ENCODE assay signal across 20 cellular contexts in genomic region chr4:108635070-108635655, GRCh38. TPM values are rescaled to one million over a fixed set of nuclear protein-coding genes. Genes with fewer than 3 reads are reported as not detected.
DNase-seq lines count a peak whose midpoint lies in the region; ATAC-seq, FAIRE-seq and TF ChIP-seq lines count a peak whose summit lies in the region.
"Had no signal": no experiment of that assay in that cellular context is flagged by ENCODE, and none has a peak within 500 bp of the region (broad histone marks: within the 10 kb centered on the region; RNA-seq: fewer than 3 reads in every experiment).

No MANE protein-coding gene starts in this region.

- BruUV-seq in HepG2 (replicated peaks; lab: Mats Ljungman, UMichigan), result no TSS peak

- H3K36me3 ChIP-seq in HepG2 (replicated peaks in 1 of 2; ENCODE audit: control insufficient read depth in 1 of 2, insufficient read depth in 2 of 2, low read length in 2 of 2) (peaks cover 0 to 15% of the 10 kb centered on the region in 2 experiments; a peak in 4 of 5 replicates), right lobe of liver (peaks cover 0 to 51% (median 13%) of the 10 kb centered on the region in 4 donors), endodermal cell (ENCODE audit: control insufficient read depth, insufficient read depth, low read length) (peaks cover 33% of the 10 kb centered on the region), suprapubic skin (peaks cover 41% of the 10 kb centered on the region)

- WGBS in HepG2 (ENCODE audit: low lambda C conversion rate), result 97% methylated on average over 7 of the region's 8 CpGs
- 96% methylated on average over 7 of the region's 8 CpGs for WGBS in right lobe of liver (ENCODE audit: insufficient coverage, low coverage, low lambda C conversion rate, missing lambda C conversion rate)
- 81 to 83% methylated on average over 8 of the region's 8 CpGs for WGBS in endodermal cell (ENCODE audit: insufficient coverage in 1 of 2, insufficient read length in 1 of 2), 2 experiments
- 79% methylated on average over 8 of the region's 8 CpGs for WGBS in suprapubic skin

- intact Hi-C loops in HepG2 (cut with micrococcal nuclease; ENCODE audit: unreplicated experiment), result no loop called here
- intact Hi-C loops in right lobe of liver (cut with DNase I), result no loop called here

- ATAC-seq in HepG2 (peak; percentile 16; the same call in 2 of the 3 replicates), right lobe of liver (no peak), HG02642 (IDR thresholded peaks at IDR 0.05; ENCODE audit: poor library complexity, unreplicated experiment) (no peak)
- ATAC-seq: PC-3 had no signal

- H3K27me3 ChIP-seq in HepG2 (ENCODE audit: control insufficient read depth in 1 of 2, insufficient read depth in 2 of 2, low read length in 2 of 2) (no peaks in the 10 kb centered on the region), right lobe of liver (no peaks in the 10 kb centered on the region), endodermal cell (ENCODE audit: control insufficient read depth, insufficient read depth, low read length, poor library complexity, severe bottlenecking) (no peaks in the 10 kb centered on the region), suprapubic skin (no peaks in the 10 kb centered on the region)

- peak overlapping the region; percentile 67 for H3K27ac Mint-ChIP-seq in endodermal cell
- H3K27ac Mint-ChIP-seq: B cell, IgD-negative memory B cell had no signal

- no peak for FAIRE-seq in HepG2 (lab: Jason Lieb, UNC)
- FAIRE-seq: D721Med had no signal

- H3K4me1 Mint-ChIP-seq in endodermal cell, result no peaks in the 10 kb centered on the region
- H3K4me1 Mint-ChIP-seq: B cell had no signal

- no peak overlapping the region for H3K9ac ChIP-seq in HepG2 (ENCODE audit: insufficient read depth, low read depth, low read length)
- H3K9ac ChIP-seq in endodermal cell (ENCODE audit: extremely low read depth, low read length, poor library complexity, severe bottlenecking), result no peak overlapping the region
- H3K9ac ChIP-seq: SK-N-SH had no signal

- H3K79me2 ChIP-seq in HepG2 (ENCODE audit: insufficient read depth, low read length), result no peaks in the 10 kb centered on the region

- TF ChIP-seq CTCF in HepG2 (CRISPR knock-in tag; IDR thresholded peaks at IDR 0.05) (no peak), right lobe of liver (IDR thresholded peaks at IDR 0.05) (no peak), endodermal cell (conservative IDR thresholded peaks at IDR 0.05) (no peak), suprapubic skin (IDR thresholded peaks at IDR 0.05) (no peak)

- TF ChIP-seq POLR2A in HepG2 (IDR thresholded peaks at IDR 0.05; ENCODE audit: insufficient read depth in 1 of 2, low read depth in 2 of 2, low read length in 2 of 2), result no peak
- no peak for TF ChIP-seq POLR2A in right lobe of liver (IDR thresholded peaks at IDR 0.05)
- TF ChIP-seq POLR2A in suprapubic skin (IDR thresholded peaks at IDR 0.05), result no peak

- no peak overlapping the region for H3K4me3 Mint-ChIP-seq in endodermal cell
- H3K4me3 Mint-ChIP-seq: B cell; CD4-positive, alpha-beta memory T cell; IgD-negative memory B cell had no signal

- POLR2A ChIA-PET in HepG2 (lab: Yijun Ruan, JAX), result interaction anchor here (0.7 to 2.0 kb wide), 3 partner anchors 9 to 15 kb away, joined by 3 to 6 read pairs (median 4); partner anchors contain the start of gene OSTC

- no peaks in the 10 kb centered on the region for H3K27me3 Mint-ChIP-seq in endodermal cell (ENCODE audit: insufficient read depth)
- H3K27me3 Mint-ChIP-seq: B cell; CD4-positive, alpha-beta memory T cell; IgD-negative memory B cell had no signal

- H3K4me3 ChIP-seq in HepG2 (replicated peaks in 1 of 3; ENCODE audit: insufficient read depth in 1 of 3, low read depth in 2 of 3, low read length in 3 of 3) (no peak overlapping the region), right lobe of liver (no peak overlapping the region), endodermal cell (ENCODE audit: low read length) (no peak overlapping the region), suprapubic skin (no peak overlapping the region)
- H3K4me3 ChIP-seq: HAP-1 had no signal

- TF ChIP-seq EP300 in HepG2 (IDR thresholded peaks at IDR 0.05; ENCODE audit: low read depth in 2 of 2, low read length in 2 of 2) (no peak), HepG2 (CRISPR knock-in tag; IDR thresholded peaks at IDR 0.05; ENCODE audit: borderline replicate concordance) (no peak), suprapubic skin (IDR thresholded peaks at IDR 0.05) (no peak)

- no peaks in the 10 kb centered on the region for H3K4me1 ChIP-seq in HepG2 (ENCODE audit: insufficient read depth, low read length)
- no peaks in the 10 kb centered on the region for H3K4me1 ChIP-seq in right lobe of liver
- no peaks in the 10 kb centered on the region for H3K4me1 ChIP-seq in endodermal cell (ENCODE audit: control insufficient read depth, insufficient read depth, low read length)
- no peaks in the 10 kb centered on the region for H3K4me1 ChIP-seq in suprapubic skin
- H3K4me1 ChIP-seq: HAP-1 had no signal

- H3K36me3 Mint-ChIP-seq in endodermal cell (ENCODE audit: low read depth), result peaks cover 30% of the 10 kb centered on the region

- H3K4me2 ChIP-seq in HepG2 (ENCODE audit: low read depth, low read length), result no peak overlapping the region
- H3K4me2 ChIP-seq: SK-N-SH had no signal

- no peaks in the 10 kb centered on the region for H4K20me1 ChIP-seq in HepG2 (ENCODE audit: insufficient read depth, low read length)

- TF ChIP-seq RAD21 in HepG2 (CRISPR knock-in tag; IDR thresholded peaks at IDR 0.05), result no peak

- no peak overlapping the region for H2AFZ ChIP-seq in HepG2 (ENCODE audit: low read length)

- DNase-seq in HepG2 (ENCODE audit: low spot score) (no peak), right lobe of liver (no peak), RPMI7951 (ENCODE audit: low read depth) (peak; percentile 22), endodermal cell (peak; percentile 44), suprapubic skin (ENCODE audit: low spot score in 2 of 2) (no peak), NOMO-1 treated with DMSO at 0.1 percent for 48 hours (lab: John Stamatoyannopoulos, UW; ENCODE audit: unreplicated experiment) (no peak)
- DNase-seq: CD4-positive, alpha-beta memory T cell; DMS79 treated with DMSO at 0.1 percent for 48 hours; NCI-H1048; NCI-H146; NCI-H345; NCI-H526 treated with DMSO at 0.1 percent for 48 hours; PC-3; SK-N-SH had no signal

- H3K9me3 ChIP-seq in HepG2 (ENCODE audit: low read length) (no peaks in the 10 kb centered on the region), right lobe of liver (no peaks in the 10 kb centered on the region), endodermal cell (ENCODE audit: control insufficient read depth, low read length) (no peaks in the 10 kb centered on the region), suprapubic skin (no peaks in the 10 kb centered on the region)
- H3K9me3 ChIP-seq: HAP-1, SK-N-SH had no signal

- in situ Hi-C loops in HepG2 (cut with HindIII; ENCODE audit: extremely low pct_ligation_motif_present, low pct_unique_long_range_greater_than_20kb), result no loop called here

- H3K27ac ChIP-seq in HepG2 (ENCODE audit: extremely low read length, insufficient read depth, low read length), result no peak overlapping the region
- H3K27ac ChIP-seq in right lobe of liver, result no peak overlapping the region
- no peak overlapping the region for H3K27ac ChIP-seq in endodermal cell (ENCODE audit: low read depth, low read length)
- H3K27ac ChIP-seq in temporal lobe (ENCODE audit: low read depth, low read length), result peak overlapping the region; percentile 27
- H3K27ac ChIP-seq in suprapubic skin, result no peak overlapping the region

- no peaks in the 10 kb centered on the region for H3K9me3 Mint-ChIP-seq in endodermal cell
- H3K9me3 Mint-ChIP-seq: CD4-positive, alpha-beta memory T cell; IgD-negative memory B cell had no signal

- CTCF ChIA-PET in HepG2 (lab: Yijun Ruan, JAX; ENCODE audit: low intra/inter-chr PET ratio, low total read pairs), result no interaction called here

RNA-seq across cellular contexts. Expression of gene RPL34, which starts 14.8 kb away (rescaled TPM):
- total RNA-seq in HepG2 (2016; rRNA removed; fragmentation: Illumina TruSeq; extraction: Trizol) (2,235 and 2,856 TPM in 2 replicates), right lobe of liver (100 to 1,000 TPM; 357 to 441 (median 411) TPM), endodermal cell (1,000 to 10,000 TPM; 1,014 to 1,108 TPM), temporal lobe (680 TPM), suprapubic skin (1,000 to 10,000 TPM in 2 of 4 donors, 100 to 1,000 TPM in 2; 704 to 1,066 (median 979) TPM)
- total RNA-seq in HepG2 (2016; cell fraction: cytosol; rRNA removed; fragmentation: Illumina TruSeq; extraction: Trizol; ENCODE audit: low read depth), result 2,630 and 3,095 TPM in 2 replicates
- total RNA-seq in HepG2 (2016; cell fraction: insoluble cytoplasmic fraction; rRNA removed; fragmentation: Illumina TruSeq; extraction: Trizol), result 2,179 and 2,938 TPM in 2 replicates
- total RNA-seq in HepG2 (2016; cell fraction: membrane; rRNA removed; fragmentation: Illumina TruSeq; extraction: Trizol), result 4,880 and 5,080 TPM in 2 replicates
- total RNA-seq in HepG2 (2016; cell fraction: nucleus; rRNA removed; fragmentation: Illumina TruSeq; extraction: Trizol), result 799 and 871 TPM in 2 replicates
- 3,557 and 3,985 TPM in 2 replicates for polyA plus RNA-seq in HepG2 (2011; rRNA removed)
- 2,841 and 4,585 TPM in 2 replicates for polyA plus RNA-seq in HepG2 (2011; cell fraction: cytosol; rRNA removed)
- 448 and 610 TPM in 2 replicates for polyA plus RNA-seq in HepG2 (2011; cell fraction: nucleus; rRNA removed)
- polyA plus RNA-seq in HepG2 (2012), result 3,204 and 4,054 TPM in 2 replicates
- polyA plus RNA-seq in HepG2 (2016; cell fraction: cytosol; fragmentation: Illumina TruSeq; extraction: Trizol; ENCODE audit: low read depth), result 3,081 and 3,281 TPM in 2 replicates
- polyA plus RNA-seq in HepG2 (2016; cell fraction: insoluble cytoplasmic fraction; fragmentation: Illumina TruSeq; extraction: Trizol; ENCODE audit: low read depth), result 2,133 and 2,342 TPM in 2 replicates
- 3,729 and 3,848 TPM in 2 replicates for polyA plus RNA-seq in HepG2 (2016; cell fraction: membrane; fragmentation: Illumina TruSeq; extraction: Trizol; ENCODE audit: low read depth)
- 1,116 and 1,136 TPM in 2 replicates for polyA plus RNA-seq in HepG2 (2016; cell fraction: nucleus; fragmentation: Illumina TruSeq; extraction: Trizol; ENCODE audit: insufficient read depth, low read depth)
- 277 and 300 TPM in 2 replicates for polyA minus RNA-seq in HepG2 (2011; rRNA and poly(A)+ RNA removed; ENCODE audit: low replicate concordance)
- 147 and 160 TPM in 2 replicates for polyA minus RNA-seq in HepG2 (2011; cell fraction: cytosol; rRNA and poly(A)+ RNA removed)
- 177 and 232 TPM in 2 replicates for polyA minus RNA-seq in HepG2 (2011; cell fraction: nucleus; rRNA and poly(A)+ RNA removed)
- total RNA-seq in RPMI7951 (2014; rRNA removed; shearing (Covaris generic)), result 721 and 798 TPM in 2 replicates
- polyA plus RNA-seq in endodermal cell (2013, experiment 1 of 2), result 2,395 TPM
- 2,126 TPM for polyA plus RNA-seq in endodermal cell (2013, experiment 2 of 2)

RNA-seq across cellular contexts. Expression of gene OSTC, which starts 15.2 kb away (rescaled TPM):
- 333 and 380 TPM in 2 replicates for total RNA-seq in HepG2 (2016; rRNA removed; fragmentation: Illumina TruSeq; extraction: Trizol)
- 121 and 143 TPM in 2 replicates for total RNA-seq in HepG2 (2016; cell fraction: cytosol; rRNA removed; fragmentation: Illumina TruSeq; extraction: Trizol; ENCODE audit: low read depth)
- 343 and 392 TPM in 2 replicates for total RNA-seq in HepG2 (2016; cell fraction: insoluble cytoplasmic fraction; rRNA removed; fragmentation: Illumina TruSeq; extraction: Trizol)
- total RNA-seq in HepG2 (2016; cell fraction: membrane; rRNA removed; fragmentation: Illumina TruSeq; extraction: Trizol), result 256 and 315 TPM in 2 replicates
- total RNA-seq in HepG2 (2016; cell fraction: nucleus; rRNA removed; fragmentation: Illumina TruSeq; extraction: Trizol), result 254 and 288 TPM in 2 replicates
- 154 and 208 TPM in 2 replicates for polyA plus RNA-seq in HepG2 (2011; rRNA removed)
- polyA plus RNA-seq in HepG2 (2011; cell fraction: cytosol; rRNA removed), result 163 and 212 TPM in 2 replicates
- 33.1 and 47.3 TPM in 2 replicates for polyA plus RNA-seq in HepG2 (2011; cell fraction: nucleus; rRNA removed)
- polyA plus RNA-seq in HepG2 (2012), result 199 and 259 TPM in 2 replicates
- polyA plus RNA-seq in HepG2 (2016; cell fraction: cytosol; fragmentation: Illumina TruSeq; extraction: Trizol; ENCODE audit: low read depth), result 142 and 149 TPM in 2 replicates
- polyA plus RNA-seq in HepG2 (2016; cell fraction: insoluble cytoplasmic fraction; fragmentation: Illumina TruSeq; extraction: Trizol; ENCODE audit: low read depth), result 315 and 338 TPM in 2 replicates
- polyA plus RNA-seq in HepG2 (2016; cell fraction: membrane; fragmentation: Illumina TruSeq; extraction: Trizol; ENCODE audit: low read depth), result 251 and 286 TPM in 2 replicates
- 388 and 412 TPM in 2 replicates for polyA plus RNA-seq in HepG2 (2016; cell fraction: nucleus; fragmentation: Illumina TruSeq; extraction: Trizol; ENCODE audit: insufficient read depth, low read depth)
- polyA minus RNA-seq in HepG2 (2011; rRNA and poly(A)+ RNA removed; ENCODE audit: low replicate concordance), result 41.7 and 105 TPM in 2 replicates
- 63.8 and 74.6 TPM in 2 replicates for polyA minus RNA-seq in HepG2 (2011; cell fraction: cytosol; rRNA and poly(A)+ RNA removed)
- polyA minus RNA-seq in HepG2 (2011; cell fraction: nucleus; rRNA and poly(A)+ RNA removed), result 65.8 and 71.9 TPM in 2 replicates
- total RNA-seq in right lobe of liver, result 10 to 100 TPM; 66.8 to 86.4 (median 76.9) TPM
- 257 and 281 TPM in 2 replicates for total RNA-seq in RPMI7951 (2014; rRNA removed; shearing (Covaris generic))
- total RNA-seq in endodermal cell, result 100 to 1,000 TPM; 195 to 215 TPM
- 216 TPM for polyA plus RNA-seq in endodermal cell (2013, experiment 1 of 2)
- 206 TPM for polyA plus RNA-seq in endodermal cell (2013, experiment 2 of 2)
- total RNA-seq in temporal lobe, result 32.5 TPM
- 10 to 100 TPM; 23.7 to 60.2 (median 39.4) TPM for total RNA-seq in suprapubic skin

Comparison
In these comparisons a context has a peak if more than half of its experiments do, and no peak if none do; other contexts are left out.
1. DNase-seq: peak in RPMI7951 (single experiment) and endodermal cell (single experiment); none in HepG2 (single experiment), right lobe of liver (0 of 3), suprapubic skin (0 of 2) and NOMO-1 treated with DMSO at 0.1 percent for 48 hours (single experiment).